ENCODE assay signal across 1 cellular context in the genomic region with DNA sequence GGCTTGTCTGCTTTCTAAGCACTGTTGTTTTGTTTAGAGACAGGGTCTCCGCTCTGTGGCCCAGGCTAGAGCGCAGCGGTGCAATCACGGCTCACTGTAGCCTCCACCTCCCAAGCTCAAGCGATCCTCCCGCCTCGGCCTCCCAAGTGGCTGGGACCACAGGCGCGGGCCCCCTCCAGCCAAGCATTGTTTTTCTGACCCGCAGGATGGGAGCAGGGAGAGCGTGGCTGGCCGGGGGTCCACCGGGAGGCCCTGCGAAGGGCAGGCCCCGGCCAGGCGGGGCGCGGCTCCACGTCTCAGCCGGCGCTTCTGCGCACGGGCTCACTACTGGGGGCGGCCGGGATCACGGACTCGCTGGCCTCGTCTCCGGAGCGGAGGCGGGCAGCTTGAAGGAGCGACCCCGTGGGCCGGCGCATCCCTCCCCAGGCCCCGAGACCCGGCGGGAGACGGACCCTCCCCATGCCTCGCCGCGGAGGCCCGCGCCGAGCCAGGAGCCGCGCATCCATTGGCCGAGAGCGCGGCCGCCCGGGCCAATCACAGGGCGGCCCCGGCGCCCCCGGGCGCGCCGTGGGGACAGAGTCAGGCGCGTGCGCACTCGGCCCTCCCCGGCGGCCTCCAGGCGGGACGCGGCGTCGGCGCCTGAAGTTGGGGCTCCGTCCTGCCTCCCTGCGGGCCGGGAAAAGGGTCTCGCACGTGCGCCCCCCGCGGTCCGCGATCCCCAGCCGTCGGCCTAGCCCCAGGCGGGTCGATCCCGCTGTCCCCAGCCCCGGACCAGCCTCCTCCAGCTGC.
TF ChIP-seq lines count a peak whose summit lies in the region.

No MANE protein-coding gene starts in this region.

TF ChIP-seq in HEK293, 187 proteins besides CTCF, POLR2A, EP300 and RAD21 (continued from another document and continues in another):
- TF ChIP-seq, protein P1, sequence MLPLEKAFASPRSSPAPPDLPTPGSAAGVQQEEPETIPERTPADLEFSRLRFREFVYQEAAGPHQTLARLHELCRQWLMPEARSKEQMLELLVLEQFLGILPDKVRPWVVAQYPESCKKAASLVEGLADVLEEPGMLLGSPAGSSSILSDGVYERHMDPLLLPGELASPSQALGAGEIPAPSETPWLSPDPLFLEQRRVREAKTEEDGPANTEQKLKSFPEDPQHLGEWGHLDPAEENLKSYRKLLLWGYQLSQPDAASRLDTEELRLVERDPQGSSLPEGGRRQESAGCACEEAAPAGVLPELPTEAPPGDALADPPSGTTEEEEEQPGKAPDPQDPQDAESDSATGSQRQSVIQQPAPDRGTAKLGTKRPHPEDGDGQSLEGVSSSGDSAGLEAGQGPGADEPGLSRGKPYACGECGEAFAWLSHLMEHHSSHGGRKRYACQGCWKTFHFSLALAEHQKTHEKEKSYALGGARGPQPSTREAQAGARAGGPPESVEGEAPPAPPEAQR (tag by site-specific recombination; IDR thresholded peaks at IDR 0.05) = no peak
- no peak for TF ChIP-seq ZFP41 (tag by site-specific recombination; IDR thresholded peaks at IDR 0.05; ENCODE audit: borderline replicate concordance)
- no peak for TF ChIP-seq ZNF341 (tag by site-specific recombination; IDR thresholded peaks at IDR 0.05; ENCODE audit: low read depth)
- TF ChIP-seq, protein P2, sequence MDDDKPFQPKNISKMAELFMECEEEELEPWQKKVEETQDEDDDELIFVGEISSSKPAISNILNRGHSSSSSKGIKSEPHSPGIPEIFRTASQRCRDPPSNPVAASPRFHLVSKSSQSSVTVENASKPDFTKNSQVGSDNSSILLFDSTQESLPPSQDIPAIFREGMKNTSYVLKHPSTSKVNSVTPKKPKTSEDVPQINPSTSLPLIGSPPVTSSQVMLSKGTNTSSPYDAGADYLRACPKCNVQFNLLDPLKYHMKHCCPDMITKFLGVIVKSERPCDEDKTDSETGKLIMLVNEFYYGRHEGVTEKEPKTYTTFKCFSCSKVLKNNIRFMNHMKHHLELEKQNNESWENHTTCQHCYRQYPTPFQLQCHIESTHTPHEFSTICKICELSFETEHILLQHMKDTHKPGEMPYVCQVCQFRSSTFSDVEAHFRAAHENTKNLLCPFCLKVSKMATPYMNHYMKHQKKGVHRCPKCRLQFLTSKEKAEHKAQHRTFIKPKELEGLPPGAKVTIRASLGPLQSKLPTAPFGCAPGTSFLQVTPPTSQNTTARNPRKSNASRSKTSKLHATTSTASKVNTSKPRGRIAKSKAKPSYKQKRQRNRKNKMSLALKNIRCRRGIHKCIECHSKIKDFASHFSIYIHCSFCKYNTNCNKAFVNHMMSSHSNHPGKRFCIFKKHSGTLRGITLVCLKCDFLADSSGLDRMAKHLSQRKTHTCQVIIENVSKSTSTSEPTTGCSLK (tag by site-specific recombination; IDR thresholded peaks at IDR 0.05) = no peak
- TF ChIP-seq KLF8 (tag by site-specific recombination; IDR thresholded peaks at IDR 0.05) = no peak
- no peak for TF ChIP-seq ZNF16 (tag by site-specific recombination; IDR thresholded peaks at IDR 0.05; ENCODE audit: low read depth)
- TF ChIP-seq KLF16 (tag by site-specific recombination; IDR thresholded peaks at IDR 0.05) = no peak
- TF ChIP-seq, protein P3, sequence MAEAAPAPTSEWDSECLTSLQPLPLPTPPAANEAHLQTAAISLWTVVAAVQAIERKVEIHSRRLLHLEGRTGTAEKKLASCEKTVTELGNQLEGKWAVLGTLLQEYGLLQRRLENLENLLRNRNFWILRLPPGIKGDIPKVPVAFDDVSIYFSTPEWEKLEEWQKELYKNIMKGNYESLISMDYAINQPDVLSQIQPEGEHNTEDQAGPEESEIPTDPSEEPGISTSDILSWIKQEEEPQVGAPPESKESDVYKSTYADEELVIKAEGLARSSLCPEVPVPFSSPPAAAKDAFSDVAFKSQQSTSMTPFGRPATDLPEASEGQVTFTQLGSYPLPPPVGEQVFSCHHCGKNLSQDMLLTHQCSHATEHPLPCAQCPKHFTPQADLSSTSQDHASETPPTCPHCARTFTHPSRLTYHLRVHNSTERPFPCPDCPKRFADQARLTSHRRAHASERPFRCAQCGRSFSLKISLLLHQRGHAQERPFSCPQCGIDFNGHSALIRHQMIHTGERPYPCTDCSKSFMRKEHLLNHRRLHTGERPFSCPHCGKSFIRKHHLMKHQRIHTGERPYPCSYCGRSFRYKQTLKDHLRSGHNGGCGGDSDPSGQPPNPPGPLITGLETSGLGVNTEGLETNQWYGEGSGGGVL (tag by site-specific recombination; IDR thresholded peaks at IDR 0.05) = peak; percentile 85
- TF ChIP-seq KLF7 (tag by site-specific recombination; IDR thresholded peaks at IDR 0.05; ENCODE audit: borderline replicate concordance) = no peak
- TF ChIP-seq, protein P4, sequence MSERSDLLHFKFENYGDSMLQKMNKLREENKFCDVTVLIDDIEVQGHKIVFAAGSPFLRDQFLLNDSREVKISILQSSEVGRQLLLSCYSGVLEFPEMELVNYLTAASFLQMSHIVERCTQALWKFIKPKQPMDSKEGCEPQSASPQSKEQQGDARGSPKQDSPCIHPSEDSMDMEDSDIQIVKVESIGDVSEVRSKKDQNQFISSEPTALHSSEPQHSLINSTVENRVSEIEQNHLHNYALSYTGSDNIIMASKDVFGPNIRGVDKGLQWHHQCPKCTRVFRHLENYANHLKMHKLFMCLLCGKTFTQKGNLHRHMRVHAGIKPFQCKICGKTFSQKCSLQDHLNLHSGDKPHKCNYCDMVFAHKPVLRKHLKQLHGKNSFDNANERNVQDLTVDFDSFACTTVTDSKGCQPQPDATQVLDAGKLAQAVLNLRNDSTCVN (tag by site-specific recombination; optimal IDR thresholded peaks at IDR 0.05) = peak; percentile 79
- TF ChIP-seq KLF10 (tag by site-specific recombination; IDR thresholded peaks at IDR 0.05) = no peak; the same call in 1 of the 2 replicates
- 0 out of 2 replicates have a peak, but pooled peaks have one; percentile 30 for TF ChIP-seq ZNF596 (tag by site-specific recombination; IDR thresholded peaks at IDR 0.05)
- no peak for TF ChIP-seq ZNF155 (tag by site-specific recombination; IDR thresholded peaks at IDR 0.05)
- TF ChIP-seq, protein P5, sequence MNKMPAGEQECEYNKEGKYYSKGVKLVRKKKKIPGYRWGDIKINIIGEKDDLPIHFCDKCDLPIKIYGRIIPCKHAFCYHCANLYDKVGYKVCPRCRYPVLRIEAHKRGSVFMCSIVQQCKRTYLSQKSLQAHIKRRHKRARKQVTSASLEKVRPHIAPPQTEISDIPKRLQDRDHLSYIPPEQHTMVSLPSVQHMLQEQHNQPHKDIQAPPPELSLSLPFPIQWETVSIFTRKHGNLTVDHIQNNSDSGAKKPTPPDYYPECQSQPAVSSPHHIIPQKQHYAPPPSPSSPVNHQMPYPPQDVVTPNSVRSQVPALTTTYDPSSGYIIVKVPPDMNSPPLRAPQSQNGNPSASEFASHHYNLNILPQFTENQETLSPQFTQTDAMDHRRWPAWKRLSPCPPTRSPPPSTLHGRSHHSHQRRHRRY (tag by site-specific recombination; IDR thresholded peaks at IDR 0.05) = no peak
- TF ChIP-seq ZNF391 (tag by site-specific recombination; IDR thresholded peaks at IDR 0.05; ENCODE audit: borderline replicate concordance, low read depth) = 0 out of 2 replicates have a peak, but pooled peaks have one; percentile 68
- TF ChIP-seq, protein P6, sequence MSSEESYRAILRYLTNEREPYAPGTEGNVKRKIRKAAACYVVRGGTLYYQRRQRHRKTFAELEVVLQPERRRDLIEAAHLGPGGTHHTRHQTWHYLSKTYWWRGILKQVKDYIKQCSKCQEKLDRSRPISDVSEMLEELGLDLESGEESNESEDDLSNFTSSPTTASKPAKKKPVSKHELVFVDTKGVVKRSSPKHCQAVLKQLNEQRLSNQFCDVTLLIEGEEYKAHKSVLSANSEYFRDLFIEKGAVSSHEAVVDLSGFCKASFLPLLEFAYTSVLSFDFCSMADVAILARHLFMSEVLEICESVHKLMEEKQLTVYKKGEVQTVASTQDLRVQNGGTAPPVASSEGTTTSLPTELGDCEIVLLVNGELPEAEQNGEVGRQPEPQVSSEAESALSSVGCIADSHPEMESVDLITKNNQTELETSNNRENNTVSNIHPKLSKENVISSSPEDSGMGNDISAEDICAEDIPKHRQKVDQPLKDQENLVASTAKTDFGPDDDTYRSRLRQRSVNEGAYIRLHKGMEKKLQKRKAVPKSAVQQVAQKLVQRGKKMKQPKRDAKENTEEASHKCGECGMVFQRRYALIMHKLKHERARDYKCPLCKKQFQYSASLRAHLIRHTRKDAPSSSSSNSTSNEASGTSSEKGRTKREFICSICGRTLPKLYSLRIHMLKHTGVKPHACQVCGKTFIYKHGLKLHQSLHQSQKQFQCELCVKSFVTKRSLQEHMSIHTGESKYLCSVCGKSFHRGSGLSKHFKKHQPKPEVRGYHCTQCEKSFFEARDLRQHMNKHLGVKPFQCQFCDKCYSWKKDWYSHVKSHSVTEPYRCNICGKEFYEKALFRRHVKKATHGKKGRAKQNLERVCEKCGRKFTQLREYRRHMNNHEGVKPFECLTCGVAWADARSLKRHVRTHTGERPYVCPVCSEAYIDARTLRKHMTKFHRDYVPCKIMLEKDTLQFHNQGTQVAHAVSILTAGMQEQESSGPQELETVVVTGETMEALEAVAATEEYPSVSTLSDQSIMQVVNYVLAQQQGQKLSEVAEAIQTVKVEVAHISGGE (tag by site-specific recombination; conservative IDR thresholded peaks at IDR 0.05; ENCODE audit: low read depth) = no peak; the same call in 1 of the 2 replicates
- TF ChIP-seq ZNF174 (tag by site-specific recombination; IDR thresholded peaks at IDR 0.05) = no peak
- TF ChIP-seq ZNF366 (tag by site-specific recombination; conservative IDR thresholded peaks at IDR 0.05) = no peak
- peak; percentile 35; the same call in 1 of the 2 replicates for TF ChIP-seq SCRT2 (tag by site-specific recombination; IDR thresholded peaks at IDR 0.05)
- TF ChIP-seq ZNF670 (tag by site-specific recombination; IDR thresholded peaks at IDR 0.05; ENCODE audit: low read depth) = no peak
- TF ChIP-seq PRDM1 (tag by site-specific recombination; IDR thresholded peaks at IDR 0.05) = no peak
- no peak for TF ChIP-seq ZNF624 (tag by site-specific recombination; IDR thresholded peaks at IDR 0.05)
- TF ChIP-seq ZNF548 (tag by site-specific recombination; IDR thresholded peaks at IDR 0.05) = no peak
- no peak for TF ChIP-seq KLF1 (tag by site-specific recombination; IDR thresholded peaks at IDR 0.05)
- TF ChIP-seq, protein P7, sequence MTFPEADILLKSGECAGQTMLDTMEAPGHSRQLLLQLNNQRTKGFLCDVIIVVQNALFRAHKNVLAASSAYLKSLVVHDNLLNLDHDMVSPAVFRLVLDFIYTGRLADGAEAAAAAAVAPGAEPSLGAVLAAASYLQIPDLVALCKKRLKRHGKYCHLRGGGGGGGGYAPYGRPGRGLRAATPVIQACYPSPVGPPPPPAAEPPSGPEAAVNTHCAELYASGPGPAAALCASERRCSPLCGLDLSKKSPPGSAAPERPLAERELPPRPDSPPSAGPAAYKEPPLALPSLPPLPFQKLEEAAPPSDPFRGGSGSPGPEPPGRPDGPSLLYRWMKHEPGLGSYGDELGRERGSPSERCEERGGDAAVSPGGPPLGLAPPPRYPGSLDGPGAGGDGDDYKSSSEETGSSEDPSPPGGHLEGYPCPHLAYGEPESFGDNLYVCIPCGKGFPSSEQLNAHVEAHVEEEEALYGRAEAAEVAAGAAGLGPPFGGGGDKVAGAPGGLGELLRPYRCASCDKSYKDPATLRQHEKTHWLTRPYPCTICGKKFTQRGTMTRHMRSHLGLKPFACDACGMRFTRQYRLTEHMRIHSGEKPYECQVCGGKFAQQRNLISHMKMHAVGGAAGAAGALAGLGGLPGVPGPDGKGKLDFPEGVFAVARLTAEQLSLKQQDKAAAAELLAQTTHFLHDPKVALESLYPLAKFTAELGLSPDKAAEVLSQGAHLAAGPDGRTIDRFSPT (tag by site-specific recombination; IDR thresholded peaks at IDR 0.05) = no peak
- no peak for TF ChIP-seq ZNF514 (tag by site-specific recombination; IDR thresholded peaks at IDR 0.05)
- TF ChIP-seq, protein P8, sequence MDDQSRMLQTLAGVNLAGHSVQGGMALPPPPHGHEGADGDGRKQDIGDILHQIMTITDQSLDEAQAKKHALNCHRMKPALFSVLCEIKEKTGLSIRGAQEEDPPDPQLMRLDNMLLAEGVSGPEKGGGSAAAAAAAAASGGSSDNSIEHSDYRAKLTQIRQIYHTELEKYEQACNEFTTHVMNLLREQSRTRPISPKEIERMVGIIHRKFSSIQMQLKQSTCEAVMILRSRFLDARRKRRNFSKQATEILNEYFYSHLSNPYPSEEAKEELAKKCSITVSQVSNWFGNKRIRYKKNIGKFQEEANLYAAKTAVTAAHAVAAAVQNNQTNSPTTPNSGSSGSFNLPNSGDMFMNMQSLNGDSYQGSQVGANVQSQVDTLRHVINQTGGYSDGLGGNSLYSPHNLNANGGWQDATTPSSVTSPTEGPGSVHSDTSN (CRISPR knock-in tag; IDR thresholded peaks at IDR 0.05) = peak; percentile 56; the same call in 1 of the 2 replicates
- no peak for TF ChIP-seq ZNF266 (tag by site-specific recombination; IDR thresholded peaks at IDR 0.05; ENCODE audit: low read depth)
- 0 out of 2 replicates have a peak, but pooled peaks have one; percentile 15 for TF ChIP-seq BCL11B (tag by site-specific recombination; IDR thresholded peaks at IDR 0.05; ENCODE audit: low read depth)
- TF ChIP-seq, protein P9, sequence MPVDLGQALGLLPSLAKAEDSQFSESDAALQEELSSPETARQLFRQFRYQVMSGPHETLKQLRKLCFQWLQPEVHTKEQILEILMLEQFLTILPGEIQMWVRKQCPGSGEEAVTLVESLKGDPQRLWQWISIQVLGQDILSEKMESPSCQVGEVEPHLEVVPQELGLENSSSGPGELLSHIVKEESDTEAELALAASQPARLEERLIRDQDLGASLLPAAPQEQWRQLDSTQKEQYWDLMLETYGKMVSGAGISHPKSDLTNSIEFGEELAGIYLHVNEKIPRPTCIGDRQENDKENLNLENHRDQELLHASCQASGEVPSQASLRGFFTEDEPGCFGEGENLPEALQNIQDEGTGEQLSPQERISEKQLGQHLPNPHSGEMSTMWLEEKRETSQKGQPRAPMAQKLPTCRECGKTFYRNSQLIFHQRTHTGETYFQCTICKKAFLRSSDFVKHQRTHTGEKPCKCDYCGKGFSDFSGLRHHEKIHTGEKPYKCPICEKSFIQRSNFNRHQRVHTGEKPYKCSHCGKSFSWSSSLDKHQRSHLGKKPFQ (tag by site-specific recombination; IDR thresholded peaks at IDR 0.05) = no peak
- TF ChIP-seq, protein P10, sequence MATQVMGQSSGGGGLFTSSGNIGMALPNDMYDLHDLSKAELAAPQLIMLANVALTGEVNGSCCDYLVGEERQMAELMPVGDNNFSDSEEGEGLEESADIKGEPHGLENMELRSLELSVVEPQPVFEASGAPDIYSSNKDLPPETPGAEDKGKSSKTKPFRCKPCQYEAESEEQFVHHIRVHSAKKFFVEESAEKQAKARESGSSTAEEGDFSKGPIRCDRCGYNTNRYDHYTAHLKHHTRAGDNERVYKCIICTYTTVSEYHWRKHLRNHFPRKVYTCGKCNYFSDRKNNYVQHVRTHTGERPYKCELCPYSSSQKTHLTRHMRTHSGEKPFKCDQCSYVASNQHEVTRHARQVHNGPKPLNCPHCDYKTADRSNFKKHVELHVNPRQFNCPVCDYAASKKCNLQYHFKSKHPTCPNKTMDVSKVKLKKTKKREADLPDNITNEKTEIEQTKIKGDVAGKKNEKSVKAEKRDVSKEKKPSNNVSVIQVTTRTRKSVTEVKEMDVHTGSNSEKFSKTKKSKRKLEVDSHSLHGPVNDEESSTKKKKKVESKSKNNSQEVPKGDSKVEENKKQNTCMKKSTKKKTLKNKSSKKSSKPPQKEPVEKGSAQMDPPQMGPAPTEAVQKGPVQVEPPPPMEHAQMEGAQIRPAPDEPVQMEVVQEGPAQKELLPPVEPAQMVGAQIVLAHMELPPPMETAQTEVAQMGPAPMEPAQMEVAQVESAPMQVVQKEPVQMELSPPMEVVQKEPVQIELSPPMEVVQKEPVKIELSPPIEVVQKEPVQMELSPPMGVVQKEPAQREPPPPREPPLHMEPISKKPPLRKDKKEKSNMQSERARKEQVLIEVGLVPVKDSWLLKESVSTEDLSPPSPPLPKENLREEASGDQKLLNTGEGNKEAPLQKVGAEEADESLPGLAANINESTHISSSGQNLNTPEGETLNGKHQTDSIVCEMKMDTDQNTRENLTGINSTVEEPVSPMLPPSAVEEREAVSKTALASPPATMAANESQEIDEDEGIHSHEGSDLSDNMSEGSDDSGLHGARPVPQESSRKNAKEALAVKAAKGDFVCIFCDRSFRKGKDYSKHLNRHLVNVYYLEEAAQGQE (tag by site-specific recombination; IDR thresholded peaks at IDR 0.05) = no peak
